14 cellular contexts compared by ENCODE assay signal in genomic region chr9:19371942-19372341, GRCh38. TPM values are rescaled to one million over a fixed set of nuclear protein-coding genes. Genes with fewer than 3 reads are reported as not detected.
DNase-seq lines count a peak whose midpoint lies in the region; ATAC-seq and TF ChIP-seq lines count a peak whose summit lies in the region.
"Had no signal": no experiment of that assay in that cellular context is flagged by ENCODE, and none has a peak within 500 bp of the region (broad histone marks: within the 10 kb centered on the region; RNA-seq: fewer than 3 reads in every experiment).

No MANE protein-coding gene starts in this region.

- peaks cover 17% of the 10 kb centered on the region for H3K4me1 Mint-ChIP-seq in activated CD8-positive, alpha-beta T cell treated with anti-CD3 and anti-CD28 coated beads for 36 hours (ENCODE audit: low read depth)
- H3K4me1 Mint-ChIP-seq in activated CD8-positive, alpha-beta T cell treated with anti-CD3 and anti-CD28 coated beads, Interleukin-2, amount 10 ng/mL, durations not matched to agents 7 days and 5 days (ENCODE audit: low read depth) = peaks cover 13% of the 10 kb centered on the region
- H3K4me1 Mint-ChIP-seq in chondrocyte (ENCODE audit: low read depth) = peaks cover 23% of the 10 kb centered on the region

- WGBS in smooth muscle cell (ENCODE audit: low lambda C conversion rate) = 78% methylated on average over 5 of the region's 5 CpGs

- no peak overlapping the region for H3K4me3 ChIP-seq in smooth muscle cell

- no peaks in the 10 kb centered on the region for H3K27me3 Mint-ChIP-seq in activated CD8-positive, alpha-beta T cell treated with anti-CD3 and anti-CD28 coated beads for 36 hours
- no peaks in the 10 kb centered on the region for H3K27me3 Mint-ChIP-seq in activated CD8-positive, alpha-beta T cell treated with anti-CD3 and anti-CD28 coated beads, Interleukin-2, amount 10 ng/mL, durations not matched to agents 7 days and 5 days (ENCODE audit: low read depth)
- no peaks in the 10 kb centered on the region for H3K27me3 Mint-ChIP-seq in chondrocyte (ENCODE audit: low read depth)
- H3K27me3 Mint-ChIP-seq: B cell, T-cell had no signal

- H3K27ac Mint-ChIP-seq in activated CD8-positive, alpha-beta T cell treated with anti-CD3 and anti-CD28 coated beads for 36 hours = no peak overlapping the region
- H3K27ac Mint-ChIP-seq in activated CD8-positive, alpha-beta T cell treated with anti-CD3 and anti-CD28 coated beads, Interleukin-2, amount 10 ng/mL, durations not matched to agents 7 days and 5 days = no peak overlapping the region
- H3K27ac Mint-ChIP-seq in chondrocyte (ENCODE audit: unreplicated experiment) = peak overlapping the region; percentile 41
- H3K27ac Mint-ChIP-seq: B cell, T-cell had no signal

- TF ChIP-seq CTCF in activated CD8-positive, alpha-beta T cell treated with anti-CD3 and anti-CD28 coated beads for 36 hours (IDR thresholded peaks at IDR 0.05) = no peak
- peak; percentile 67 for TF ChIP-seq CTCF in chondrocyte (IDR thresholded peaks at IDR 0.05)
- TF ChIP-seq CTCF in smooth muscle cell (IDR thresholded peaks at IDR 0.05; ENCODE audit: borderline replicate concordance, insufficient read depth, poor library complexity, severe bottlenecking) = no peak

- H3K4me1 ChIP-seq in smooth muscle cell (ENCODE audit: low read depth) = peaks cover 6% of the 10 kb centered on the region

- H3K9ac ChIP-seq in smooth muscle cell (ENCODE audit: low read depth) = no peak overlapping the region

- CTCF ChIA-PET in activated CD8-positive, alpha-beta T cell treated with anti-CD3 and anti-CD28 coated beads for 36 hours (lab: Charles Lee) = interaction anchor here (1.0 to 1.9 kb wide), 2 partner anchors 11 to 13 kb away, joined by 3 to 7 read pairs; no protein-coding TSS in a partner anchor
- CTCF ChIA-PET in activated CD8-positive, alpha-beta T cell treated with anti-CD3 and anti-CD28 coated beads, Interleukin-2, amount 10 ng/mL, durations not matched to agents 7 days and 5 days (lab: Charles Lee) = interaction anchor here (1.0 to 1.5 kb wide), 2 partner anchors 93 to 323 kb away, joined by 3 read pairs; partner anchors contain the start of gene RRAGA

- intact Hi-C loops in activated CD8-positive, alpha-beta T cell treated with anti-CD3 and anti-CD28 coated beads for 36 hours (cut with micrococcal nuclease) = loop anchor here (10.0 kb wide), 1 partner anchor 317 kb away; no protein-coding TSS in a partner anchor

- DNase-seq in activated CD8-positive, alpha-beta T cell treated with anti-CD3 and anti-CD28 coated beads for 36 hours = peak; percentile 12
- no peak for DNase-seq in activated CD8-positive, alpha-beta T cell treated with anti-CD3 and anti-CD28 coated beads, Interleukin-2, amount 10 ng/mL, durations not matched to agents 7 days and 5 days
- DNase-seq in NCI-H69 (lab: John Stamatoyannopoulos, UW) = peak; percentile 46
- no peak for DNase-seq in chondrocyte (ENCODE audit: low spot score)
- no peak for DNase-seq in smooth muscle cell (lab: John Stamatoyannopoulos, UW; ENCODE audit: unreplicated experiment)
- no peak for DNase-seq in globus pallidus (ENCODE audit: low spot score)
- no peak for DNase-seq in NCI-H774 (lab: John Stamatoyannopoulos, UW)
- DNase-seq: activated CD8-positive, alpha-beta memory T cell treated with anti-CD3 and anti-CD28 coated beads for 24 hours; effector CD4-positive, alpha-beta T cell; hippocampal formation; right cardiac atrium; T-cell had no signal

- POLR2A ChIA-PET in activated CD8-positive, alpha-beta T cell treated with anti-CD3 and anti-CD28 coated beads for 36 hours (lab: Charles Lee) = interaction anchor here (2.6 kb wide), 1 partner anchor 8 kb away, joined by 24 read pairs; the partner anchor contains the start of gene RPS6
- POLR2A ChIA-PET in activated CD8-positive, alpha-beta T cell treated with anti-CD3 and anti-CD28 coated beads, Interleukin-2, amount 10 ng/mL, durations not matched to agents 7 days and 5 days (lab: Charles Lee) = interaction anchor here (1.8 kb wide), 1 partner anchor 8 kb away, joined by 12 read pairs; the partner anchor contains the start of gene RPS6

- no peak for ATAC-seq in activated CD8-positive, alpha-beta T cell treated with anti-CD3 and anti-CD28 coated beads for 36 hours
- ATAC-seq in activated CD8-positive, alpha-beta T cell treated with anti-CD3 and anti-CD28 coated beads, Interleukin-2, amount 10 ng/mL, durations not matched to agents 7 days and 5 days = no peak
- ATAC-seq in HG03135 (IDR thresholded peaks at IDR 0.05; ENCODE audit: unreplicated experiment) = no peak
- ATAC-seq: right cardiac atrium, T-cell had no signal

- no peaks in the 10 kb centered on the region for H3K9me3 ChIP-seq in smooth muscle cell (replicated peaks; ENCODE audit: low read depth)

- H3K36me3 ChIP-seq in smooth muscle cell (ENCODE audit: low read depth) = peaks cover 8% of the 10 kb centered on the region

- no peak overlapping the region for H3K4me3 Mint-ChIP-seq in activated CD8-positive, alpha-beta T cell treated with anti-CD3 and anti-CD28 coated beads for 36 hours
- no peak overlapping the region for H3K4me3 Mint-ChIP-seq in activated CD8-positive, alpha-beta T cell treated with anti-CD3 and anti-CD28 coated beads, Interleukin-2, amount 10 ng/mL, durations not matched to agents 7 days and 5 days
- H3K4me3 Mint-ChIP-seq in chondrocyte (ENCODE audit: unreplicated experiment) = no peak overlapping the region
- H3K4me3 Mint-ChIP-seq: B cell, T-cell had no signal

- no peaks in the 10 kb centered on the region for H3K9me3 Mint-ChIP-seq in activated CD8-positive, alpha-beta T cell treated with anti-CD3 and anti-CD28 coated beads for 36 hours
- no peaks in the 10 kb centered on the region for H3K9me3 Mint-ChIP-seq in activated CD8-positive, alpha-beta T cell treated with anti-CD3 and anti-CD28 coated beads, Interleukin-2, amount 10 ng/mL, durations not matched to agents 7 days and 5 days (ENCODE audit: insufficient read depth)
- H3K9me3 Mint-ChIP-seq in chondrocyte (ENCODE audit: low read depth) = no peaks in the 10 kb centered on the region
- H3K9me3 Mint-ChIP-seq: T-cell had no signal

- no peak overlapping the region for H2AFZ ChIP-seq in smooth muscle cell (ENCODE audit: low read depth)

- H3K27me3 ChIP-seq in smooth muscle cell (ENCODE audit: low read depth) = no peaks in the 10 kb centered on the region

- peaks cover 18% of the 10 kb centered on the region for H4K20me1 ChIP-seq in smooth muscle cell (ENCODE audit: low read depth)

- peak overlapping the region; percentile 3 for H3K27ac ChIP-seq in smooth muscle cell (ENCODE audit: low read depth)

- H3K4me2 ChIP-seq in smooth muscle cell = no peak overlapping the region

- H3K79me2 ChIP-seq in smooth muscle cell (ENCODE audit: low read depth) = no peaks in the 10 kb centered on the region

- H3F3A ChIP-seq in smooth muscle cell (ENCODE audit: low read depth) = peaks cover 41% of the 10 kb centered on the region

- peaks cover 32% of the 10 kb centered on the region for H3K36me3 Mint-ChIP-seq in activated CD8-positive, alpha-beta T cell treated with anti-CD3 and anti-CD28 coated beads for 36 hours (ENCODE audit: low read depth)
- peaks cover 50% of the 10 kb centered on the region for H3K36me3 Mint-ChIP-seq in activated CD8-positive, alpha-beta T cell treated with anti-CD3 and anti-CD28 coated beads, Interleukin-2, amount 10 ng/mL, durations not matched to agents 7 days and 5 days (ENCODE audit: low read depth)
- peaks cover 15% of the 10 kb centered on the region for H3K36me3 Mint-ChIP-seq in chondrocyte (ENCODE audit: low read depth)

RNA-seq across cellular contexts. Expression of gene RPS6, which starts 8.1 kb away (rescaled TPM):
- total RNA-seq in activated CD8-positive, alpha-beta T cell treated with anti-CD3 and anti-CD28 coated beads for 36 hours = 1,000 to 10,000 TPM; 3,991 to 4,024 TPM
- 1,000 to 10,000 TPM; 2,209 to 2,222 TPM for total RNA-seq in activated CD8-positive, alpha-beta T cell treated with anti-CD3 and anti-CD28 coated beads, Interleukin-2, amount 10 ng/mL, durations not matched to agents 7 days and 5 days
- total RNA-seq in chondrocyte (1,291 to 1,481 TPM (median 1,330 TPM) in 3 replicates), smooth muscle cell (1,306 and 1,413 TPM in 2 replicates)
- polyA plus RNA-seq in smooth muscle cell = 844 and 935 TPM in 2 replicates

RNA-seq across cellular contexts. Expression of gene ACER2, which starts 36.9 kb away (rescaled TPM):
- total RNA-seq in activated CD8-positive, alpha-beta T cell treated with anti-CD3 and anti-CD28 coated beads for 36 hours = 1 to 10 TPM; 1.2 to 1.4 TPM
- 1 to 10 TPM; 1.7 to 2.6 TPM for total RNA-seq in activated CD8-positive, alpha-beta T cell treated with anti-CD3 and anti-CD28 coated beads, Interleukin-2, amount 10 ng/mL, durations not matched to agents 7 days and 5 days
- total RNA-seq in chondrocyte (0.48 to 0.79 TPM (median 0.65 TPM) in 3 replicates), smooth muscle cell (3.0 and 4.2 TPM in 2 replicates)
- 0.49 and 1.1 TPM in 2 replicates for polyA plus RNA-seq in smooth muscle cell

Comparison
In these comparisons a context has a peak if more than half of its experiments do, and no peak if none do; other contexts are left out.
1. DNase-seq: peak in activated CD8-positive, alpha-beta T cell treated with anti-CD3 and anti-CD28 coated beads for 36 hours (single experiment) and NCI-H69 (single experiment); none in activated CD8-positive, alpha-beta T cell treated with anti-CD3 and anti-CD28 coated beads, Interleukin-2, amount 10 ng/mL, durations not matched to agents 7 days and 5 days (single experiment), chondrocyte (single experiment), smooth muscle cell (single experiment), globus pallidus (single experiment) and NCI-H774 (single experiment).